ENCODE assay signal across 1 cellular context in the genomic region with DNA sequence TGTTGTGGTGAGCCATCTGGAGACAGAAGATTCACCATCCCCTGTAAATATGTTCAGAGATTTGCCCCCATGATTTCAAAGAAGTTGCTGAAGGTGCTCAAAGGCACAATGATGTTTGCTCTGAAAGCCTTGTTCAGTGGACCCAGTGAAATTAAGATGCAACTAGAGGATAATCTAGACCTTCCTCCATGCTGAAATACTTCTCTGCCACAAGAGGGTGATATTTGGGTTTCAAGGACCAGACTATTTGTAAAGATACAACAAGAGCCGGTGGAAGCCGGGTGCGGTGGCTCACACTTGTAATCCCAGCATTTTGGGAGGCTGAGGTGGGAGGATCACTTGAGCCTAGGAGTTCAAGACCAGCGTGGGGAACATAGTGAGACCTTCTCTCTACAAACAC.
TF ChIP-seq lines count a peak whose summit lies in the region.

No MANE protein-coding gene starts in this region.

TF ChIP-seq in GM23338, 12 proteins besides CTCF, POLR2A, EP300 and RAD21 (continued from another document):
- TF ChIP-seq EZH2 (IDR thresholded peaks at IDR 0.05; ENCODE audit: low read depth, unreplicated experiment) (no peak), NANOG (IDR thresholded peaks at IDR 0.05; ENCODE audit: borderline replicate concordance) (no peak), JUNB (IDR thresholded peaks at IDR 0.05; ENCODE audit: unreplicated experiment) (no peak), EZH2phosphoT487 (IDR thresholded peaks at IDR 0.05; ENCODE audit: unreplicated experiment) (no peak), POLR2AphosphoS5 (IDR thresholded peaks at IDR 0.05; ENCODE audit: low read depth) (no peak), CREB1 (CRISPR knock-in tag; IDR thresholded peaks at IDR 0.05; ENCODE audit: low read depth) (no peak)
- TF ChIP-seq, protein P1, sequence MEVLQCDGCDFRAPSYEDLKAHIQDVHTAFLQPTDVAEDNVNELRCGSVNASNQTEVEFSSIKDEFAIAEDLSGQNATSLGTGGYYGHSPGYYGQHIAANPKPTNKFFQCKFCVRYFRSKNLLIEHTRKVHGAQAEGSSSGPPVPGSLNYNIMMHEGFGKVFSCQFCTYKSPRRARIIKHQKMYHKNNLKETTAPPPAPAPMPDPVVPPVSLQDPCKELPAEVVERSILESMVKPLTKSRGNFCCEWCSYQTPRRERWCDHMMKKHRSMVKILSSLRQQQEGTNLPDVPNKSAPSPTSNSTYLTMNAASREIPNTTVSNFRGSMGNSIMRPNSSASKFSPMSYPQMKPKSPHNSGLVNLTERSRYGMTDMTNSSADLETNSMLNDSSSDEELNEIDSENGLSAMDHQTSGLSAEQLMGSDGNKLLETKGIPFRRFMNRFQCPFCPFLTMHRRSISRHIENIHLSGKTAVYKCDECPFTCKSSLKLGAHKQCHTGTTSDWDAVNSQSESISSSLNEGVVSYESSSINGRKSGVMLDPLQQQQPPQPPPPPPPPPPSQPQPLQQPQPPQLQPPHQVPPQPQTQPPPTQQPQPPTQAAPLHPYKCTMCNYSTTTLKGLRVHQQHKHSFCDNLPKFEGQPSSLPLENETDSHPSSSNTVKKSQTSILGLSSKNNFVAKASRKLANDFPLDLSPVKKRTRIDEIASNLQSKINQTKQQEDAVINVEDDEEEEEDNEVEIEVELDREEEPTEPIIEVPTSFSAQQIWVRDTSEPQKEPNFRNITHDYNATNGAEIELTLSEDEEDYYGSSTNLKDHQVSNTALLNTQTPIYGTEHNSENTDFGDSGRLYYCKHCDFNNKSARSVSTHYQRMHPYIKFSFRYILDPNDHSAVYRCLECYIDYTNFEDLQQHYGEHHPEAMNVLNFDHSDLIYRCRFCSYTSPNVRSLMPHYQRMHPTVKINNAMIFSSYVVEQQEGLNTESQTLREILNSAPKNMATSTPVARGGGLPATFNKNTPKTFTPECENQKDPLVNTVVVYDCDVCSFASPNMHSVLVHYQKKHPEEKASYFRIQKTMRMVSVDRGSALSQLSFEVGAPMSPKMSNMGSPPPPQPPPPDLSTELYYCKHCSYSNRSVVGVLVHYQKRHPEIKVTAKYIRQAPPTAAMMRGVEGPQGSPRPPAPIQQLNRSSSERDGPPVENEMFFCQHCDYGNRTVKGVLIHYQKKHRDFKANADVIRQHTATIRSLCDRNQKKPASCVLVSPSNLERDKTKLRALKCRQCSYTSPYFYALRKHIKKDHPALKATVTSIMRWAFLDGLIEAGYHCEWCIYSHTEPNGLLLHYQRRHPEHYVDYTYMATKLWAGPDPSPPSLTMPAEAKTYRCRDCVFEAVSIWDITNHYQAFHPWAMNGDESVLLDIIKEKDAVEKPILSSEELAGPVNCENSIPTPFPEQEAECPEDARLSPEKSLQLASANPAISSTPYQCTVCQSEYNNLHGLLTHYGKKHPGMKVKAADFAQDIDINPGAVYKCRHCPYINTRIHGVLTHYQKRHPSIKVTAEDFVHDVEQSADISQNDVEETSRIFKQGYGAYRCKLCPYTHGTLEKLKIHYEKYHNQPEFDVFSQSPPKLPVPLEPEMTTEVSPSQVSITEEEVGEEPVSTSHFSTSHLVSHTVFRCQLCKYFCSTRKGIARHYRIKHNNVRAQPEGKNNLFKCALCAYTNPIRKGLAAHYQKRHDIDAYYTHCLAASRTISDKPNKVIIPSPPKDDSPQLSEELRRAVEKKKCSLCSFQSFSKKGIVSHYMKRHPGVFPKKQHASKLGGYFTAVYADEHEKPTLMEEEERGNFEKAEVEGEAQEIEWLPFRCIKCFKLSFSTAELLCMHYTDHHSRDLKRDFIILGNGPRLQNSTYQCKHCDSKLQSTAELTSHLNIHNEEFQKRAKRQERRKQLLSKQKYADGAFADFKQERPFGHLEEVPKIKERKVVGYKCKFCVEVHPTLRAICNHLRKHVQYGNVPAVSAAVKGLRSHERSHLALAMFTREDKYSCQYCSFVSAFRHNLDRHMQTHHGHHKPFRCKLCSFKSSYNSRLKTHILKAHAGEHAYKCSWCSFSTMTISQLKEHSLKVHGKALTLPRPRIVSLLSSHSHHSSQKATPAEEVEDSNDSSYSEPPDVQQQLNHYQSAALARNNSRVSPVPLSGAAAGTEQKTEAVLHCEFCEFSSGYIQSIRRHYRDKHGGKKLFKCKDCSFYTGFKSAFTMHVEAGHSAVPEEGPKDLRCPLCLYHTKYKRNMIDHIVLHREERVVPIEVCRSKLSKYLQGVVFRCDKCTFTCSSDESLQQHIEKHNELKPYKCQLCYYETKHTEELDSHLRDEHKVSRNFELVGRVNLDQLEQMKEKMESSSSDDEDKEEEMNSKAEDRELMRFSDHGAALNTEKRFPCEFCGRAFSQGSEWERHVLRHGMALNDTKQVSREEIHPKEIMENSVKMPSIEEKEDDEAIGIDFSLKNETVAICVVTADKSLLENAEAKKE (CRISPR knock-in tag; IDR thresholded peaks at IDR 0.05), result no peak
- TF ChIP-seq, protein P2, sequence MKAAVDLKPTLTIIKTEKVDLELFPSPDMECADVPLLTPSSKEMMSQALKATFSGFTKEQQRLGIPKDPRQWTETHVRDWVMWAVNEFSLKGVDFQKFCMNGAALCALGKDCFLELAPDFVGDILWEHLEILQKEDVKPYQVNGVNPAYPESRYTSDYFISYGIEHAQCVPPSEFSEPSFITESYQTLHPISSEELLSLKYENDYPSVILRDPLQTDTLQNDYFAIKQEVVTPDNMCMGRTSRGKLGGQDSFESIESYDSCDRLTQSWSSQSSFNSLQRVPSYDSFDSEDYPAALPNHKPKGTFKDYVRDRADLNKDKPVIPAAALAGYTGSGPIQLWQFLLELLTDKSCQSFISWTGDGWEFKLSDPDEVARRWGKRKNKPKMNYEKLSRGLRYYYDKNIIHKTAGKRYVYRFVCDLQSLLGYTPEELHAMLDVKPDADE (IDR thresholded peaks at IDR 0.05), result no peak
